ENCODE assay signal across 8 cellular contexts in the genomic region with DNA sequence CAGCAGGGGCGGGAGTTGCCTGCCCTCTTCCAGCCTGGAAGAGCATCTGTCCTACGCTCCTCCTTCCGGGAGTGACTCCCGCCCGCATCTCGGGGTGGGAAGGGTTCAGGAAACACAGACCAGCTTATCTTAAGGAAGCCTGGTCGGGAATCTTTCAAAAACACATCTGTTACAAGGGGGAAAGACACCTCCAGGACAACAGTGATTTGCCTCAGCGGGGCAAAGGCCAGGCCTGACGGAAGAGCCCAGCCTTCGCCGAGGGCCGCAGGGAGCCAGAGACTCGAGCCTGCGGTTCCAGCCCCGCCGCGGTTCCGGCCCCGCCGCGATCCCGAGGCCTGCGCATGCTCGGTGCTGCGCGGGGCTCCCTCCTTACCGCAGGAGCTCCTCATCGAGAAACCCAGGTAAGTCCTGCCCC. TPM values are rescaled to one million over a fixed set of nuclear protein-coding genes. Genes with fewer than 3 reads are reported as not detected.
DNase-seq lines count a peak whose midpoint lies in the region; ATAC-seq, FAIRE-seq and TF ChIP-seq lines count a peak whose summit lies in the region.

No MANE protein-coding gene starts in this region.

- H4K91ac ChIP-seq in H1 (replicated peaks; ENCODE audit: insufficient read length, low read length) = no peak overlapping the region

- no peak overlapping the region for H3K18ac ChIP-seq in H1 (ENCODE audit: extremely low read depth, low read length)

- peaks cover 9% of the 10 kb centered on the region for H3K4me1 Mint-ChIP-seq in CD14-positive monocyte
- peaks cover 10% of the 10 kb centered on the region for H3K4me1 Mint-ChIP-seq in activated CD4-positive, alpha-beta T cell treated with anti-CD3 and anti-CD28 coated beads, Interleukin-2, amount 10 ng/mL, durations not matched to agents 7 days and 5 days

- H3K79me2 ChIP-seq in H1 (ENCODE audit: control insufficient read depth in 1 of 2, insufficient read depth in 2 of 2, low read length in 2 of 2) (no peaks in the 10 kb centered on the region), osteoblast (ENCODE audit: insufficient read depth, low read length) (no peaks in the 10 kb centered on the region), Karpas-422 (ENCODE audit: low read length) (no peaks in the 10 kb centered on the region)

- H3K27me3 ChIP-seq in H1 (replicated peaks in 1 of 4; ENCODE audit: control insufficient read depth in 3 of 4, extremely low read depth in 1 of 4, insufficient read depth in 3 of 4, low read length in 3 of 4) (no peaks in the 10 kb centered on the region; a peak in 1 of 7 replicates), osteoblast (ENCODE audit: insufficient read depth, low read length) (no peaks in the 10 kb centered on the region), Karpas-422 (ENCODE audit: low read length) (no peaks in the 10 kb centered on the region)

- H3K14ac ChIP-seq in H1 (ENCODE audit: insufficient read length) = no peak overlapping the region

- H3K9ac ChIP-seq in H1 (replicated peaks in 1 of 4; ENCODE audit: extremely low read depth in 1 of 4, low read depth in 3 of 4, low read length in 3 of 4) (no peak overlapping the region), Karpas-422 (ENCODE audit: low read length) (no peak overlapping the region)

- no peak for DNase-seq in CD14-positive monocyte (ENCODE audit: low spot score)
- DNase-seq in activated CD4-positive, alpha-beta T cell treated with anti-CD3 and anti-CD28 coated beads, Interleukin-2, amount 10 ng/mL, durations not matched to agents 7 days and 5 days = peak; percentile 7
- no peak for DNase-seq in H1 (ENCODE audit: low read depth in 1 of 2, low spot score in 2 of 2)
- DNase-seq in osteoblast (ENCODE audit: insufficient read length, low spot score, missing footprints) = peak; percentile 74
- DNase-seq in SIG-M5 (lab: John Stamatoyannopoulos, UW) = no peak
- DNase-seq in Karpas-422 = no peak

- H2BK5ac ChIP-seq in H1 (ENCODE audit: low read depth, low read length) = no peak overlapping the region

- H3K4ac ChIP-seq in H1 (replicated peaks; ENCODE audit: insufficient read length, low read depth, low read length) = no peak overlapping the region

- WGBS in H1 (ENCODE audit: extremely low coverage in 1 of 2, insufficient coverage in 1 of 2, insufficient read length in 1 of 2, insufficient replicate concordance in 2 of 2, low coverage in 1 of 2, low lambda C conversion rate in 2 of 2, missing lambda C conversion rate in 1 of 2), 2 experiments = 86% methylated on average over 28 of the region's 28 CpGs; no CpG with 5 or more reads in 1 of the 2 experiments

- H4K5ac ChIP-seq in H1 (ENCODE audit: insufficient read length, low read depth, low read length) = no peak overlapping the region

- TF ChIP-seq POLR2A in H1 (IDR thresholded peaks at IDR 0.05; ENCODE audit: control extremely low read depth in 1 of 2, low read depth in 2 of 2, low read length in 2 of 2) = no peak

- no peaks in the 10 kb centered on the region for H3K9me2 ChIP-seq in Karpas-422 (replicated peaks; ENCODE audit: insufficient read depth, low read length)

- H3K27ac ChIP-seq in H1 (ENCODE audit: low read depth, low read length) = no peak overlapping the region
- H3K27ac ChIP-seq in osteoblast (ENCODE audit: low read depth, low read length) = no peak overlapping the region
- no peak overlapping the region for H3K27ac ChIP-seq in Karpas-422 (ENCODE audit: low read length)

- no peak for FAIRE-seq in H1 (lab: Jason Lieb, UNC)

- TF ChIP-seq RAD21 in H1 (IDR thresholded peaks at IDR 0.05 in 1 of 2, conservative IDR thresholded peaks at IDR 0.05 in 1 of 2; ENCODE audit: low read depth in 2 of 2, low read length in 2 of 2) = no peak

- no peaks in the 10 kb centered on the region for H3K9me3 ChIP-seq in H1 (ENCODE audit: insufficient read depth in 2 of 2, low read depth in 1 of 2, low read length in 1 of 2)
- no peaks in the 10 kb centered on the region for H3K9me3 ChIP-seq in osteoblast (ENCODE audit: low read depth, low read length)
- H3K9me3 ChIP-seq in Karpas-422 (ENCODE audit: low read length) = no peaks in the 10 kb centered on the region

- peak overlapping the region; percentile 28; the same call in 1 of the 2 replicates for H4K8ac ChIP-seq in H1 (ENCODE audit: extremely low read depth, insufficient read depth, low read length)

- H3K4me1 ChIP-seq in H1 (replicated peaks in 1 of 4; ENCODE audit: control insufficient read depth in 3 of 4, insufficient read depth in 4 of 4, low read length in 3 of 4) = no peaks in the 10 kb centered on the region
- no peaks in the 10 kb centered on the region for H3K4me1 ChIP-seq in osteoblast (ENCODE audit: insufficient read depth, low read length)
- no peaks in the 10 kb centered on the region for H3K4me1 ChIP-seq in Karpas-422 (ENCODE audit: low read length)

- peak overlapping the region; percentile 65 to 86 for H3K4me3 Mint-ChIP-seq in CD14-positive monocyte
- no peak overlapping the region for H3K4me3 Mint-ChIP-seq in activated CD4-positive, alpha-beta T cell treated with anti-CD3 and anti-CD28 coated beads, Interleukin-2, amount 10 ng/mL, durations not matched to agents 7 days and 5 days

- no peak overlapping the region for H3K27ac Mint-ChIP-seq in CD14-positive monocyte
- peak overlapping the region; percentile 64 for H3K27ac Mint-ChIP-seq in activated CD4-positive, alpha-beta T cell treated with anti-CD3 and anti-CD28 coated beads, Interleukin-2, amount 10 ng/mL, durations not matched to agents 7 days and 5 days

- no peaks in the 10 kb centered on the region for H3K23me2 ChIP-seq in H1 (ENCODE audit: low read depth, low read length)

- no peak overlapping the region for H2BK20ac ChIP-seq in H1 (ENCODE audit: low read length)

- H2BK12ac ChIP-seq in H1 (ENCODE audit: low read depth, low read length) = no peak overlapping the region

- peaks cover 0 to 4% (median 0%) of the 10 kb centered on the region in 7 donors for H3K9me3 Mint-ChIP-seq in CD14-positive monocyte
- H3K9me3 Mint-ChIP-seq in activated CD4-positive, alpha-beta T cell treated with anti-CD3 and anti-CD28 coated beads, Interleukin-2, amount 10 ng/mL, durations not matched to agents 7 days and 5 days = no peaks in the 10 kb centered on the region

- POLR2A ChIA-PET in activated CD4-positive, alpha-beta T cell treated with anti-CD3 and anti-CD28 coated beads, Interleukin-2, amount 10 ng/mL, durations not matched to agents 7 days and 5 days (lab: Charles Lee) = no interaction called here
- POLR2A ChIA-PET in H1 (lab: Charles Lee; ENCODE audit: partially characterized antibody) = interaction anchor here (0.6 to 1.0 kb wide), 2 partner anchors 17 to 43 kb away, joined by 3 to 5 read pairs; no protein-coding TSS in a partner anchor

- ATAC-seq in GM21367 (IDR thresholded peaks at IDR 0.05; ENCODE audit: unreplicated experiment) = no peak
- ATAC-seq in HG03432 (IDR thresholded peaks at IDR 0.05; ENCODE audit: unreplicated experiment) = no peak

- H2AK5ac ChIP-seq in H1 (ENCODE audit: low read depth, low read length) = no peak overlapping the region

- H3K4me2 ChIP-seq in H1 (ENCODE audit: insufficient read depth in 1 of 2, low read depth in 2 of 2, low read length in 2 of 2) (no peak overlapping the region), osteoblast (ENCODE audit: insufficient read depth, low read length) (peak overlapping the region; percentile 53), Karpas-422 (ENCODE audit: low read depth, low read length, poor library complexity, severe bottlenecking) (no peak overlapping the region)

- peak overlapping the region; percentile 49; the same call in 1 of the 2 replicates for H2AFZ ChIP-seq in H1 (ENCODE audit: low read length)
- peak overlapping the region; percentile 88 for H2AFZ ChIP-seq in osteoblast (ENCODE audit: low read length)
- no peak overlapping the region for H2AFZ ChIP-seq in Karpas-422 (ENCODE audit: low read length)

- no peaks in the 10 kb centered on the region for H3K79me1 ChIP-seq in H1 (ENCODE audit: low read depth, low read length)

- peaks cover 7 to 13% (median 7%) of the 10 kb centered on the region in 3 donors for H3K27me3 Mint-ChIP-seq in CD14-positive monocyte (ENCODE audit: low read depth in 3 of 3)
- no peaks in the 10 kb centered on the region for H3K27me3 Mint-ChIP-seq in activated CD4-positive, alpha-beta T cell treated with anti-CD3 and anti-CD28 coated beads, Interleukin-2, amount 10 ng/mL, durations not matched to agents 7 days and 5 days

- intact Hi-C loops in CD14-positive monocyte (cut with micrococcal nuclease) = no loop called here

- no peaks in the 10 kb centered on the region for H4K20me1 ChIP-seq in H1 (replicated peaks in 1 of 2; ENCODE audit: control insufficient read depth in 1 of 2, insufficient read depth in 2 of 2, low read length in 2 of 2)
- H4K20me1 ChIP-seq in osteoblast (ENCODE audit: insufficient read depth, low read length) = no peaks in the 10 kb centered on the region
- H4K20me1 ChIP-seq in Karpas-422 (ENCODE audit: insufficient read depth, low read depth, low read length) = no peaks in the 10 kb centered on the region

- no peak overlapping the region for H2BK120ac ChIP-seq in H1 (replicated peaks; ENCODE audit: low read depth, low read length)

- no peak overlapping the region for H3K23ac ChIP-seq in H1 (ENCODE audit: insufficient read length)

- H3K36me3 Mint-ChIP-seq in CD14-positive monocyte = no peaks in the 10 kb centered on the region
- H3K36me3 Mint-ChIP-seq in activated CD4-positive, alpha-beta T cell treated with anti-CD3 and anti-CD28 coated beads, Interleukin-2, amount 10 ng/mL, durations not matched to agents 7 days and 5 days (ENCODE audit: low read depth) = no peaks in the 10 kb centered on the region

- H3K36me3 ChIP-seq in H1 (ENCODE audit: control insufficient read depth in 2 of 4, insufficient read depth in 4 of 4, low read length in 3 of 4) (no peaks in the 10 kb centered on the region), osteoblast (ENCODE audit: insufficient read depth, low read length) (no peaks in the 10 kb centered on the region), Karpas-422 (ENCODE audit: insufficient read depth, low read length) (no peaks in the 10 kb centered on the region)

- H3K4me3 ChIP-seq in H1 (ENCODE audit: extremely low read depth in 1 of 4, insufficient read depth in 2 of 4, low read depth in 3 of 4, low read length in 4 of 4) (no peak overlapping the region), osteoblast (ENCODE audit: insufficient read depth, low read length) (peak overlapping the region; percentile 65), Karpas-422 (ENCODE audit: low read length) (no peak overlapping the region)

- TF ChIP-seq CTCF in CD14-positive monocyte (IDR thresholded peaks at IDR 0.05) (no peak), H1 (IDR thresholded peaks at IDR 0.05; ENCODE audit: control extremely low read depth in 1 of 3, insufficient read depth in 1 of 3, low read depth in 1 of 3, low read length in 3 of 3) (no peak), osteoblast (IDR thresholded peaks at IDR 0.05; ENCODE audit: extremely low read depth, low read depth, low read length) (no peak)

- no peak overlapping the region for H2BK15ac ChIP-seq in H1 (ENCODE audit: low read length)

- TF ChIP-seq EP300 in H1 (IDR thresholded peaks at IDR 0.05; ENCODE audit: borderline replicate concordance in 1 of 2, low read depth in 2 of 2, low read length in 2 of 2) = no peak

- CTCF ChIA-PET in activated CD4-positive, alpha-beta T cell treated with anti-CD3 and anti-CD28 coated beads, Interleukin-2, amount 10 ng/mL, durations not matched to agents 7 days and 5 days (lab: Charles Lee) = interaction anchor here (0.8 kb wide), 2 partner anchors 12 to 36 kb away, joined by 3 read pairs; no protein-coding TSS in a partner anchor
- CTCF ChIA-PET in H1 (lab: Charles Lee; ENCODE audit: partially characterized antibody) = interaction anchor here (0.8 to 1.0 kb wide), 2 partner anchors 128 to 254 kb away, joined by 3 read pairs; no protein-coding TSS in a partner anchor

- H3K56ac ChIP-seq in H1 (replicated peaks; ENCODE audit: insufficient read length, low read depth, low read length) = no peak overlapping the region

RNA-seq across cellular contexts. Expression of a gene that starts 38.1 kb away (rescaled TPM):
- 10 to 100 TPM; 32.2 to 39.8 TPM for polyA plus RNA-seq in CD14-positive monocyte
- total RNA-seq in activated CD4-positive, alpha-beta T cell treated with anti-CD3 and anti-CD28 coated beads, Interleukin-2, amount 10 ng/mL, durations not matched to agents 7 days and 5 days = 10 to 100 TPM; 12.5 to 14.7 TPM
- 259 and 262 TPM in 2 replicates for total RNA-seq in H1 (2021; fragmentation: NEBNext Ultra II Directional; extraction: Animal tissue kit (Norgen Biotek cat#: 25700))
- 256 and 288 TPM in 2 replicates for polyA plus RNA-seq in H1 (2011; rRNA removed)
- polyA plus RNA-seq in H1 (2011; cell fraction: cytosol; rRNA removed) = 274 TPM
- polyA plus RNA-seq in H1 (2011; cell fraction: nucleus; rRNA removed) = 280 TPM
- polyA plus RNA-seq in H1 (2012, experiment 1 of 2) = 212 to 243 TPM (median 229 TPM) in 4 replicates
- polyA plus RNA-seq in H1 (2012, experiment 2 of 2) = 150 TPM
- polyA plus RNA-seq in H1 (2013, experiment 1 of 2) = 190 TPM
- 187 TPM for polyA plus RNA-seq in H1 (2013, experiment 2 of 2)
- 288 and 445 TPM in 2 replicates for polyA minus RNA-seq in H1 (2011; rRNA and poly(A)+ RNA removed)
- polyA minus RNA-seq in H1 (2011; cell fraction: cytosol; rRNA and poly(A)+ RNA removed) = 110 TPM
- polyA minus RNA-seq in H1 (2011; cell fraction: nucleus; rRNA and poly(A)+ RNA removed) = 155 TPM
- 126 and 150 TPM in 2 replicates for total RNA-seq in osteoblast
- total RNA-seq in Karpas-422 (2014; rRNA removed; shearing (Covaris generic); ENCODE audit: low replicate concordance) = 82.6 and 110 TPM in 2 replicates

Comparison
In these comparisons a context has a peak if more than half of its experiments do, and no peak if none do; other contexts are left out.
1. DNase-seq: peak in activated CD4-positive, alpha-beta T cell treated with anti-CD3 and anti-CD28 coated beads, Interleukin-2, amount 10 ng/mL, durations not matched to agents 7 days and 5 days (single experiment) and osteoblast (single experiment); none in CD14-positive monocyte (single experiment), H1 (0 of 2), SIG-M5 (single experiment) and Karpas-422 (single experiment).